In genomic region chr6:29011276-29011734, GRCh38 we compare ENCODE assay signal across 1 cellular context.
TF ChIP-seq lines count a peak whose summit lies in the region.

No MANE protein-coding gene starts in this region.

TF ChIP-seq in HEK293, 187 proteins besides CTCF, POLR2A, EP300 and RAD21 (continued from another document):
- TF ChIP-seq ZNF16 (tag by site-specific recombination; IDR thresholded peaks at IDR 0.05; ENCODE audit: low read depth) = no peak
- no peak for TF ChIP-seq ZNF112 (tag by site-specific recombination; IDR thresholded peaks at IDR 0.05)
- no peak for TF ChIP-seq ZNF394 (tag by site-specific recombination; IDR thresholded peaks at IDR 0.05; ENCODE audit: borderline replicate concordance)
- TF ChIP-seq ZNF354C (tag by site-specific recombination; IDR thresholded peaks at IDR 0.05; ENCODE audit: borderline replicate concordance, low read depth) = no peak
- TF ChIP-seq ZNF449 (tag by site-specific recombination; IDR thresholded peaks at IDR 0.05) = no peak
